ENCODE assay signal across 21 cellular contexts in the genomic region with DNA sequence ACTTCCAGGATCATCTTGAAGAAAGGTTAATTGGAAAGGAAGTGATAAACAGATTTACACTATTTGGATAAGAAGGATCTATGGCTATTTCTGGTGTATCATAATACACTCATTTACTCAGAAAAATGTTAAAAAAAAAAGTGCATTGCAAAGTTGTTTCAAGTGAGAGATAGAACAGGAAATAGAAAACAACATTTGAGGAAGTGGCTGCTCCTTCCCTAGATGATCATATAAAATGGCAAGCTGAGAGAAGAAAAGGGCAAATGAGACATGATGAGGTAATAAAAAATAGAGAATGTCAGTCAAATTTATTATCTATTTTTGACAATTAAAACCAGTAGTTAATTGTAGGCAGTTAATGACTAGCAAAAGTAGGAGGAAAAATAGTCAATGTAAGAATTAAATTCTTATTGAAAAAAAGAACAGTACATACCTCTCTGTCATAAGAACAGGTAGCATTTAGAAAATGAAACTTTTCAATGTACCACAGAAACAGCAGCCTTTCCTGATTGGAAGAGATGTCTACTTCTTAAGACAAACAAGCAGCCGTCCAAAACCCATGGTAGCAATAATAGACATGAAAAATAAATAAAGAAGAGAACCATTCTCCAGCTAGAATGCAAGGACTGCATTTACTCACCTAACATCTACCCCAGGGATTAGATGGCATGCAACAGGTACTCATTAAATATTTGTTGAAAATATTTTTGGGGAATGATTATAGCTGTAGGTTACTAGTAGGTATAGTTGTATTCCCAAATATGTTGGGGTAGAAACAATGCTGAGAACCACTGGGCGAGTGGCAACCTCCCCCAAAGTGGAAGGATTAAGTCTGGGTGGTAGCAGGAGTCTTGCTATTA.
DNase-seq lines count a peak whose midpoint lies in the region; ATAC-seq and TF ChIP-seq lines count a peak whose summit lies in the region.
"Had no signal": no experiment of that assay in that cellular context is flagged by ENCODE, and none has a peak within 500 bp of the region (broad histone marks: within the 10 kb centered on the region; RNA-seq: fewer than 3 reads in every experiment).

No MANE protein-coding gene starts in this region.

- no peak overlapping the region for H3K4me3 ChIP-seq in SU-DHL-6 (ENCODE audit: insufficient read depth, low read length, poor library complexity, severe bottlenecking)
- H3K4me3 ChIP-seq: coronary artery, sigmoid colon had no signal

- H3K27ac Mint-ChIP-seq in activated naive CD8-positive, alpha-beta T cell = peak overlapping the region; percentile 75
- no peak overlapping the region for H3K27ac Mint-ChIP-seq in activated naive CD8-positive, alpha-beta T cell treated with anti-CD3 and anti-CD28 coated beads, Interleukin-2, amount 50 U/mL, for 24 hours
- no peak overlapping the region for H3K27ac Mint-ChIP-seq in stimulated activated naive B cell treated with anti-CD40 and anti-IgM and Interleukin-4, amounts not matched to agents 10 μg/mL and 1 μg/mL and 100 μg/mL, for 72 hours
- H3K27ac Mint-ChIP-seq: T-helper 1 cell treated with Interleukin-12 subunit alpha and Interleukin-12 subunit beta and Interleukin-4 antibody, amounts not matched to agents 30 μg/mL and 1 μg/mL, for 36 hours had no signal

- H3K4me1 Mint-ChIP-seq in activated naive CD8-positive, alpha-beta T cell (ENCODE audit: low read depth) = peaks cover 20% of the 10 kb centered on the region
- H3K4me1 Mint-ChIP-seq in activated naive CD8-positive, alpha-beta T cell treated with anti-CD3 and anti-CD28 coated beads, Interleukin-2, amount 50 U/mL, for 24 hours = peaks cover 18% of the 10 kb centered on the region
- peaks cover 9 to 13% of the 10 kb centered on the region in 2 donors for H3K4me1 Mint-ChIP-seq in stimulated activated naive B cell treated with anti-CD40 and anti-IgM and Interleukin-4, amounts not matched to agents 10 μg/mL and 1 μg/mL and 100 μg/mL, for 72 hours

- no peaks in the 10 kb centered on the region for H3K9me2 ChIP-seq in SU-DHL-6 (replicated peaks; ENCODE audit: insufficient read depth, low read length)

- peak overlapping the region; percentile 17 for H2AFZ ChIP-seq in SU-DHL-6 (ENCODE audit: low read depth, low read length, severe bottlenecking)

- TF ChIP-seq CTCF in SU-DHL-6 (IDR thresholded peaks at IDR 0.05; ENCODE audit: insufficient read depth, low read length, poor library complexity, severe bottlenecking) = no peak

- DNase-seq in activated naive CD8-positive, alpha-beta T cell treated with anti-CD3 and anti-CD28 coated beads, Interleukin-2, amount 50 U/mL, for 24 hours = no peak
- DNase-seq in Kasumi-1 (lab: John Stamatoyannopoulos, UW) (peak; percentile 26 to 38), DMS53 (lab: John Stamatoyannopoulos, UW) (no peak), D341Med (ENCODE audit: low spot score) (no peak)
- DNase-seq in stimulated activated naive B cell treated with anti-CD40 and anti-IgM and Interleukin-4, amounts not matched to agents 10 μg/mL and 1 μg/mL and 100 μg/mL, for 72 hours = no peak
- DNase-seq: brain microvascular endothelial cell; CD4-positive, alpha-beta memory T cell; DND-41; glutamatergic neuron; left cardiac atrium; mesendoderm; NCI-H1436 treated with DMSO at 0.1 percent for 48 hours; NCI-H524 treated with DMSO at 0.1 percent for 48 hours; Right ventricle myocardium superior; sigmoid colon had no signal

- ATAC-seq in activated naive CD8-positive, alpha-beta T cell treated with anti-CD3 and anti-CD28 coated beads, Interleukin-2, amount 50 U/mL, for 24 hours = no peak
- peak; percentile 39 to 59 for ATAC-seq in stimulated activated naive B cell treated with anti-CD40 and anti-IgM and Interleukin-4, amounts not matched to agents 10 μg/mL and 1 μg/mL and 100 μg/mL, for 72 hours (replicated peaks)
- ATAC-seq in GM18520 (IDR thresholded peaks at IDR 0.05; ENCODE audit: unreplicated experiment) = no peak
- ATAC-seq: left cardiac atrium had no signal

- H3K27ac ChIP-seq in SU-DHL-6 (ENCODE audit: low read depth, low read length) = no peak overlapping the region
- H3K27ac ChIP-seq: brain microvascular endothelial cell, coronary artery, sigmoid colon had no signal

- H3K9ac ChIP-seq in SU-DHL-6 (ENCODE audit: low read length) = no peak overlapping the region

- H3K27me3 ChIP-seq in SU-DHL-6 (ENCODE audit: low read length) = no peaks in the 10 kb centered on the region
- H3K27me3 ChIP-seq: brain microvascular endothelial cell, sigmoid colon had no signal

- H3K9me3 Mint-ChIP-seq in activated naive CD8-positive, alpha-beta T cell (ENCODE audit: low read depth) = no peaks in the 10 kb centered on the region
- no peaks in the 10 kb centered on the region for H3K9me3 Mint-ChIP-seq in activated naive CD8-positive, alpha-beta T cell treated with anti-CD3 and anti-CD28 coated beads, Interleukin-2, amount 50 U/mL, for 24 hours
- peaks cover 0 to 2% of the 10 kb centered on the region in 2 donors for H3K9me3 Mint-ChIP-seq in stimulated activated naive B cell treated with anti-CD40 and anti-IgM and Interleukin-4, amounts not matched to agents 10 μg/mL and 1 μg/mL and 100 μg/mL, for 72 hours
- H3K9me3 Mint-ChIP-seq: nephron had no signal

- H3K4me2 ChIP-seq in SU-DHL-6 (ENCODE audit: low read depth, low read length, poor library complexity, severe bottlenecking) = no peak overlapping the region

- H4K20me1 ChIP-seq in SU-DHL-6 (ENCODE audit: low read depth, low read length) = no peaks in the 10 kb centered on the region

- H3K27me3 Mint-ChIP-seq in activated naive CD8-positive, alpha-beta T cell = no peaks in the 10 kb centered on the region
- H3K27me3 Mint-ChIP-seq in activated naive CD8-positive, alpha-beta T cell treated with anti-CD3 and anti-CD28 coated beads, Interleukin-2, amount 50 U/mL, for 24 hours = no peaks in the 10 kb centered on the region
- H3K27me3 Mint-ChIP-seq in stimulated activated naive B cell treated with anti-CD40 and anti-IgM and Interleukin-4, amounts not matched to agents 10 μg/mL and 1 μg/mL and 100 μg/mL, for 72 hours = peaks cover 2 to 5% of the 10 kb centered on the region in 2 donors

- no peaks in the 10 kb centered on the region for H3K9me3 ChIP-seq in SU-DHL-6 (ENCODE audit: insufficient read depth, low read length)
- H3K9me3 ChIP-seq: sigmoid colon had no signal

- peak overlapping the region; percentile 53 for H3K4me3 Mint-ChIP-seq in activated naive CD8-positive, alpha-beta T cell
- no peak overlapping the region for H3K4me3 Mint-ChIP-seq in activated naive CD8-positive, alpha-beta T cell treated with anti-CD3 and anti-CD28 coated beads, Interleukin-2, amount 50 U/mL, for 24 hours
- H3K4me3 Mint-ChIP-seq in stimulated activated naive B cell treated with anti-CD40 and anti-IgM and Interleukin-4, amounts not matched to agents 10 μg/mL and 1 μg/mL and 100 μg/mL, for 72 hours = peak overlapping the region in 1 of 2 donors; percentile 5
- H3K4me3 Mint-ChIP-seq: nephron; T-helper 1 cell treated with Interleukin-12 subunit alpha and Interleukin-12 subunit beta and Interleukin-4 antibody, amounts not matched to agents 30 μg/mL and 1 μg/mL, for 36 hours had no signal

- no peaks in the 10 kb centered on the region for H3K79me2 ChIP-seq in SU-DHL-6 (ENCODE audit: insufficient read depth, low read length)

- H3F3A ChIP-seq in SU-DHL-6 (ENCODE audit: insufficient read depth) = no peaks in the 10 kb centered on the region

- H3K36me3 Mint-ChIP-seq in activated naive CD8-positive, alpha-beta T cell = peaks cover 2% of the 10 kb centered on the region
- no peaks in the 10 kb centered on the region for H3K36me3 Mint-ChIP-seq in activated naive CD8-positive, alpha-beta T cell treated with anti-CD3 and anti-CD28 coated beads, Interleukin-2, amount 50 U/mL, for 24 hours (ENCODE audit: low read depth)
- H3K36me3 Mint-ChIP-seq in stimulated activated naive B cell treated with anti-CD40 and anti-IgM and Interleukin-4, amounts not matched to agents 10 μg/mL and 1 μg/mL and 100 μg/mL, for 72 hours = peaks cover 0 to 2% of the 10 kb centered on the region in 2 donors
- H3K36me3 Mint-ChIP-seq: CD4-positive, alpha-beta memory T cell had no signal

- no peaks in the 10 kb centered on the region for H3K36me3 ChIP-seq in SU-DHL-6 (ENCODE audit: low read length)
- H3K36me3 ChIP-seq: brain microvascular endothelial cell, sigmoid colon had no signal

Comparison
In these comparisons a context has a peak if more than half of its experiments do, and no peak if none do; other contexts are left out.
1. ATAC-seq: peak in stimulated activated naive B cell treated with anti-CD40 and anti-IgM and Interleukin-4, amounts not matched to agents 10 μg/mL and 1 μg/mL and 100 μg/mL, for 72 hours (2 of 2); none in activated naive CD8-positive, alpha-beta T cell treated with anti-CD3 and anti-CD28 coated beads, Interleukin-2, amount 50 U/mL, for 24 hours (single experiment) and GM18520 (single experiment).
2. DNase-seq: peak in Kasumi-1 (2 of 2); none in activated naive CD8-positive, alpha-beta T cell treated with anti-CD3 and anti-CD28 coated beads, Interleukin-2, amount 50 U/mL, for 24 hours (single experiment), stimulated activated naive B cell treated with anti-CD40 and anti-IgM and Interleukin-4, amounts not matched to agents 10 μg/mL and 1 μg/mL and 100 μg/mL, for 72 hours (single experiment), DMS53 (single experiment) and D341Med (single experiment).